8 cellular contexts compared by ENCODE assay signal in genomic region chr19:2040647-2041435, GRCh38. TPM values are rescaled to one million over a fixed set of nuclear protein-coding genes. Genes with fewer than 3 reads are reported as not detected.
DNase-seq lines count a peak whose midpoint lies in the region; ATAC-seq lines count a peak whose summit lies in the region.

No MANE protein-coding gene starts in this region.

- peak overlapping the region; percentile 55 for H3K27ac Mint-ChIP-seq in stimulated activated naive CD8-positive, alpha-beta T cell treated with anti-CD3 and anti-CD28 coated beads, Interleukin-15, Interleukin-2, amounts not matched to agents 100 ng/mL and 50 ng/mL, for 24 hours
- H3K27ac Mint-ChIP-seq in central memory CD8-positive, alpha-beta T cell (ENCODE audit: low read depth), result peak overlapping the region; percentile 97

- peak overlapping the region; percentile 74 for H3K4me3 Mint-ChIP-seq in stimulated activated naive CD8-positive, alpha-beta T cell treated with anti-CD3 and anti-CD28 coated beads, Interleukin-15, Interleukin-2, amounts not matched to agents 100 ng/mL and 50 ng/mL, for 24 hours
- peak overlapping the region; percentile 67 for H3K4me3 Mint-ChIP-seq in central memory CD8-positive, alpha-beta T cell

- H3K4me3 ChIP-seq in muscle layer of colon (ENCODE audit: low read depth in 1 of 2, low read length in 2 of 2), result peak overlapping the region in 1 of 2 donors; percentile 43

- no peaks in the 10 kb centered on the region for H3K27me3 Mint-ChIP-seq in stimulated activated naive CD8-positive, alpha-beta T cell treated with anti-CD3 and anti-CD28 coated beads, Interleukin-15, Interleukin-2, amounts not matched to agents 100 ng/mL and 50 ng/mL, for 24 hours
- H3K27me3 Mint-ChIP-seq in central memory CD8-positive, alpha-beta T cell, result no peaks in the 10 kb centered on the region

- no peaks in the 10 kb centered on the region for H3K9me3 Mint-ChIP-seq in stimulated activated naive CD8-positive, alpha-beta T cell treated with anti-CD3 and anti-CD28 coated beads, Interleukin-15, Interleukin-2, amounts not matched to agents 100 ng/mL and 50 ng/mL, for 24 hours
- H3K9me3 Mint-ChIP-seq in central memory CD8-positive, alpha-beta T cell, result no peaks in the 10 kb centered on the region

- peaks cover 56% of the 10 kb centered on the region for H3K36me3 ChIP-seq in muscle layer of colon (ENCODE audit: insufficient read depth, low read length)

- H3K4me1 ChIP-seq in muscle layer of colon (ENCODE audit: insufficient read depth, low read length), result peaks cover 42% of the 10 kb centered on the region

- H3K27ac ChIP-seq in muscle layer of colon (ENCODE audit: low read depth, low read length), result peak overlapping the region; percentile 93

- no peaks in the 10 kb centered on the region for H3K27me3 ChIP-seq in muscle layer of colon (ENCODE audit: control insufficient read depth in 1 of 2, insufficient read depth in 2 of 2, low read length in 2 of 2)

- H3K36me3 Mint-ChIP-seq in stimulated activated naive CD8-positive, alpha-beta T cell treated with anti-CD3 and anti-CD28 coated beads, Interleukin-15, Interleukin-2, amounts not matched to agents 100 ng/mL and 50 ng/mL, for 24 hours (ENCODE audit: low read depth), result peaks cover 6% of the 10 kb centered on the region
- peaks cover 49% of the 10 kb centered on the region for H3K36me3 Mint-ChIP-seq in central memory CD8-positive, alpha-beta T cell (ENCODE audit: insufficient read depth)

- ATAC-seq in stimulated activated naive CD8-positive, alpha-beta T cell treated with anti-CD3 and anti-CD28 coated beads, Interleukin-15, Interleukin-2, amounts not matched to agents 100 U/mL and 50 U/mL, for 24 hours, result no peak
- ATAC-seq in central memory CD8-positive, alpha-beta T cell (replicated peaks; ENCODE audit: extremely low read depth, poor library complexity, severe bottlenecking), result no peak
- ATAC-seq in HG03378 (IDR thresholded peaks at IDR 0.05; ENCODE audit: unreplicated experiment), result no peak

- H3K4me1 Mint-ChIP-seq in stimulated activated naive CD8-positive, alpha-beta T cell treated with anti-CD3 and anti-CD28 coated beads, Interleukin-15, Interleukin-2, amounts not matched to agents 100 ng/mL and 50 ng/mL, for 24 hours (ENCODE audit: low read depth), result peaks cover 23% of the 10 kb centered on the region
- peaks cover 28% of the 10 kb centered on the region for H3K4me1 Mint-ChIP-seq in central memory CD8-positive, alpha-beta T cell

- H3K9ac ChIP-seq in muscle layer of colon (ENCODE audit: low read length), result peak overlapping the region; percentile 39

- no peaks in the 10 kb centered on the region for H3K9me3 ChIP-seq in muscle layer of colon (ENCODE audit: low read length)

- DNase-seq in stimulated activated naive CD8-positive, alpha-beta T cell treated with anti-CD3 and anti-CD28 coated beads, Interleukin-15, Interleukin-2, amounts not matched to agents 100 U/mL and 50 U/mL, for 24 hours, result no peak
- DNase-seq in central memory CD8-positive, alpha-beta T cell (ENCODE audit: low spot score in 2 of 2), result no peak
- DNase-seq in DMS114 treated with DMSO at 0.1 percent for 48 hours (lab: John Stamatoyannopoulos, UW; ENCODE audit: unreplicated experiment) (no peak), anterior cingulate cortex (lab: John Stamatoyannopoulos, UW) (no peak), ureter (ENCODE audit: low spot score) (no peak)

RNA-seq across cellular contexts. Expression of gene MKNK2, which starts 10.2 kb away (rescaled TPM):
- 151 TPM for total RNA-seq in ureter

RNA-seq across cellular contexts. Expression of gene BTBD2, which starts 25.3 kb away (rescaled TPM):
- total RNA-seq in ureter, result 102 TPM

RNA-seq across cellular contexts. Expression of gene MOB3A, which starts 55.3 kb away (rescaled TPM):
- total RNA-seq in ureter, result 51.0 TPM

RNA-seq across cellular contexts. Expression of gene IZUMO4, which starts 55.9 kb away (rescaled TPM):
- total RNA-seq in ureter, result 5.9 TPM
